ENCODE assay signal across 24 cellular contexts in genomic region chr12:131900397-131900796, GRCh38. TPM values are rescaled to one million over a fixed set of nuclear protein-coding genes. Genes with fewer than 3 reads are reported as not detected.
DNase-seq lines count a peak whose midpoint lies in the region; ATAC-seq, FAIRE-seq and TF ChIP-seq lines count a peak whose summit lies in the region.
"Had no signal": no experiment of that assay in that cellular context is flagged by ENCODE, and none has a peak within 500 bp of the region (broad histone marks: within the 10 kb centered on the region; RNA-seq: fewer than 3 reads in every experiment).

No MANE protein-coding gene starts in this region.

- H2BK5ac ChIP-seq in H1 (ENCODE audit: low read depth, low read length): no peak overlapping the region

- no peak for TF ChIP-seq POLR2A in H1 (IDR thresholded peaks at IDR 0.05; ENCODE audit: control extremely low read depth in 1 of 2, low read depth in 2 of 2, low read length in 2 of 2)
- no peak for TF ChIP-seq POLR2A in spleen (IDR thresholded peaks at IDR 0.05)

- H3K4ac ChIP-seq in H1 (replicated peaks; ENCODE audit: insufficient read length, low read depth, low read length): no peak overlapping the region

- no peak overlapping the region; the same call in 1 of the 2 replicates for H4K8ac ChIP-seq in H1 (ENCODE audit: extremely low read depth, insufficient read depth, low read length)

- no peak for FAIRE-seq in H1 (lab: Jason Lieb, UNC)
- FAIRE-seq: endometrium, kidney had no signal

- no peak overlapping the region for H2BK15ac ChIP-seq in H1 (ENCODE audit: low read length)

- no peak for ATAC-seq in right cardiac atrium
- ATAC-seq in GM18498 (IDR thresholded peaks at IDR 0.05; ENCODE audit: unreplicated experiment): no peak
- ATAC-seq in GM21360 (IDR thresholded peaks at IDR 0.05; ENCODE audit: unreplicated experiment): no peak
- ATAC-seq: activated CD8-positive, alpha-beta T cell treated with anti-CD3 and anti-CD28 coated beads for 36 hours; activated naive CD4-positive, alpha-beta T cell treated with anti-CD3 and anti-CD28 coated beads, Interleukin-2, amount 50 U/mL, for 72 hours; naive thymus-derived CD8-positive, alpha-beta T cell; PC-3; stimulated activated naive CD8-positive, alpha-beta T cell treated with anti-CD3 and anti-CD28 coated beads, Interleukin-15, Interleukin-2, amounts not matched to agents 100 U/mL and 50 U/mL, for 24 hours had no signal

- peak overlapping the region; percentile 39; the same call in 1 of the 2 replicates for H2BK12ac ChIP-seq in H1 (ENCODE audit: low read depth, low read length)

- no peak overlapping the region for H3K27ac ChIP-seq in right cardiac atrium (ENCODE audit: low read length)
- no peak overlapping the region for H3K27ac ChIP-seq in H1 (ENCODE audit: low read depth, low read length)
- H3K27ac ChIP-seq in spleen: peak overlapping the region in 2 of 8 donors; percentile 11 to 45
- H3K27ac ChIP-seq: colonic mucosa, SK-N-MC, tibial nerve had no signal

- no peak overlapping the region for H2AFZ ChIP-seq in H1 (ENCODE audit: low read length)

- H3K4me2 ChIP-seq in H1 (ENCODE audit: insufficient read depth in 1 of 2, low read depth in 2 of 2, low read length in 2 of 2): no peak overlapping the region

- no peak overlapping the region for H2BK120ac ChIP-seq in H1 (replicated peaks; ENCODE audit: low read depth, low read length)

- no peak overlapping the region for H4K5ac ChIP-seq in H1 (ENCODE audit: insufficient read length, low read depth, low read length)

- H3K18ac ChIP-seq in H1 (ENCODE audit: extremely low read depth, low read length): no peak overlapping the region

- no peaks in the 10 kb centered on the region for H3K27me3 ChIP-seq in right cardiac atrium (ENCODE audit: control insufficient read depth, insufficient read depth)
- no peaks in the 10 kb centered on the region for H3K27me3 ChIP-seq in H1 (replicated peaks in 1 of 4; ENCODE audit: control insufficient read depth in 3 of 4, extremely low read depth in 1 of 4, insufficient read depth in 3 of 4, low read length in 3 of 4)
- no peaks in the 10 kb centered on the region for H3K27me3 ChIP-seq in spleen (replicated peaks in 1 of 7)
- H3K27me3 ChIP-seq: colonic mucosa, tibial nerve had no signal

- peak overlapping the region in 1 of 4 experiments; percentile 15; a peak in 1 of 7 replicates for H3K9ac ChIP-seq in H1 (replicated peaks in 1 of 4; ENCODE audit: extremely low read depth in 1 of 4, low read depth in 3 of 4, low read length in 3 of 4)

- H3K36me3 ChIP-seq in H1 (ENCODE audit: control insufficient read depth in 2 of 4, insufficient read depth in 4 of 4, low read length in 3 of 4): peaks cover 0 to 7% (median 3%) of the 10 kb centered on the region in 4 experiments; a peak in 3 of 8 replicates
- peaks cover 0 to 73% (median 0%) of the 10 kb centered on the region in 6 donors for H3K36me3 ChIP-seq in spleen
- H3K36me3 ChIP-seq: colonic mucosa had no signal

- peaks cover 23 to 31% of the 10 kb centered on the region in 2 experiments for H4K20me1 ChIP-seq in H1 (replicated peaks in 1 of 2; ENCODE audit: control insufficient read depth in 1 of 2, insufficient read depth in 2 of 2, low read length in 2 of 2)

- H3K23me2 ChIP-seq in H1 (ENCODE audit: low read depth, low read length): peaks cover 8% of the 10 kb centered on the region; the same call in 1 of the 2 replicates

- H3K9me3 ChIP-seq in right cardiac atrium (ENCODE audit: control insufficient read depth, low read length) (no peaks in the 10 kb centered on the region), H1 (ENCODE audit: insufficient read depth in 2 of 2, low read depth in 1 of 2, low read length in 1 of 2) (no peaks in the 10 kb centered on the region), spleen (no peaks in the 10 kb centered on the region)
- H3K9me3 ChIP-seq: colonic mucosa, tibial nerve had no signal

- peaks cover 15% of the 10 kb centered on the region for H3K79me1 ChIP-seq in H1 (ENCODE audit: low read depth, low read length)

- no peak overlapping the region for H4K91ac ChIP-seq in H1 (replicated peaks; ENCODE audit: insufficient read length, low read length)

- TF ChIP-seq CTCF in H1 (IDR thresholded peaks at IDR 0.05; ENCODE audit: control extremely low read depth in 1 of 3, insufficient read depth in 1 of 3, low read depth in 1 of 3, low read length in 3 of 3) (no peak), spleen (IDR thresholded peaks at IDR 0.05 in 8 of 11, conservative IDR thresholded peaks at IDR 0.05 in 3 of 11) (no peak)

- 97% methylated on average over 6 of the region's 6 CpGs for WGBS in right cardiac atrium
- WGBS in H1 (ENCODE audit: extremely low coverage in 1 of 2, insufficient coverage in 1 of 2, insufficient read length in 1 of 2, insufficient replicate concordance in 2 of 2, low coverage in 1 of 2, low lambda C conversion rate in 2 of 2, missing lambda C conversion rate in 1 of 2), 2 experiments: 96% methylated on average over 6 of the region's 6 CpGs; no CpG with 5 or more reads in 1 of the 2 experiments
- 75 to 94% (median 93%) methylated on average over 5 to 6 of the region's 6 CpGs for WGBS in spleen, 5 donors

- no peak overlapping the region for H2AK5ac ChIP-seq in H1 (ENCODE audit: low read depth, low read length)

- no peak for TF ChIP-seq EP300 in H1 (IDR thresholded peaks at IDR 0.05; ENCODE audit: borderline replicate concordance in 1 of 2, low read depth in 2 of 2, low read length in 2 of 2)

- H3K4me3 ChIP-seq in right cardiac atrium (ENCODE audit: low read length) (no peak overlapping the region), H1 (ENCODE audit: extremely low read depth in 1 of 4, insufficient read depth in 2 of 4, low read depth in 3 of 4, low read length in 4 of 4) (no peak overlapping the region), spleen (no peak overlapping the region)
- H3K4me3 ChIP-seq: colonic mucosa, SK-N-MC, tibial nerve had no signal

- no peak overlapping the region for H2BK20ac ChIP-seq in H1 (ENCODE audit: low read length)

- TF ChIP-seq RAD21 in H1 (IDR thresholded peaks at IDR 0.05 in 1 of 2, conservative IDR thresholded peaks at IDR 0.05 in 1 of 2; ENCODE audit: low read depth in 2 of 2, low read length in 2 of 2): no peak

- CTCF ChIA-PET in H1 (lab: Charles Lee; ENCODE audit: partially characterized antibody): interaction anchor here (0.6 kb wide), 1 partner anchor 74 kb away, joined by 3 read pairs; no protein-coding TSS in a partner anchor

- H3K14ac ChIP-seq in H1 (ENCODE audit: insufficient read length): no peak overlapping the region

- intact Hi-C loops in right cardiac atrium (cut with DNase I): no loop called here
- intact Hi-C loops in cardiac septum (cut with DNase I): no loop called here
- intact Hi-C loops in spleen (cut with DNase I; ENCODE audit: low total_unique reads): no loop called here

- no peak overlapping the region for H3K56ac ChIP-seq in H1 (replicated peaks; ENCODE audit: insufficient read length, low read depth, low read length)

- H3K23ac ChIP-seq in H1 (ENCODE audit: insufficient read length): no peak overlapping the region

- peaks cover 0 to 49% of the 10 kb centered on the region in 2 experiments; a peak in 1 of 4 replicates for H3K79me2 ChIP-seq in H1 (ENCODE audit: control insufficient read depth in 1 of 2, insufficient read depth in 2 of 2, low read length in 2 of 2)

- POLR2A ChIA-PET in H1 (lab: Charles Lee; ENCODE audit: partially characterized antibody): interaction anchor here (0.6 to 2.1 kb wide), 2 partner anchors 30 to 59 kb away, joined by 3 to 10 read pairs; no protein-coding TSS in a partner anchor

- H3K4me1 ChIP-seq in right cardiac atrium (ENCODE audit: control insufficient read depth, insufficient read depth, low read length) (peaks cover 9% of the 10 kb centered on the region), H1 (replicated peaks in 1 of 4; ENCODE audit: control insufficient read depth in 3 of 4, insufficient read depth in 4 of 4, low read length in 3 of 4) (peaks cover 0 to 14% (median 13%) of the 10 kb centered on the region in 4 experiments; a peak in 6 of 7 replicates), spleen (peaks cover 29 to 95% (median 63%) of the 10 kb centered on the region in 6 donors)

- DNase-seq in right cardiac atrium: peak in 2 of 3 donors; percentile 36 to 54
- no peak for DNase-seq in cardiac septum (ENCODE audit: low spot score)
- DNase-seq in NCI-H510A treated with DMSO at 0.1 percent for 48 hours (lab: John Stamatoyannopoulos, UW): peak; percentile 47
- DNase-seq in H1 (ENCODE audit: low read depth in 1 of 2, low spot score in 2 of 2): no peak
- peak; percentile 67 for DNase-seq in spleen
- no peak for DNase-seq in NCI-H187 treated with DMSO at 0.1 percent for 48 hours (lab: John Stamatoyannopoulos, UW)
- DNase-seq: activated CD8-positive, alpha-beta T cell treated with anti-CD3 and anti-CD28 coated beads for 36 hours; activated T-cell treated with anti-CD3 and anti-CD28 coated beads, Interleukin-2, amount 50 U/mL, for 24 hours; CD8-positive, alpha-beta memory T cell; colonic mucosa; HCEC 1CT; hypothalamus; kidney; naive thymus-derived CD8-positive, alpha-beta T cell; NCI-H2081; NCI-H748 treated with DMSO at 0.1 percent for 48 hours; PC-3; stimulated activated naive CD8-positive, alpha-beta T cell treated with anti-CD3 and anti-CD28 coated beads, Interleukin-15, Interleukin-2, amounts not matched to agents 100 U/mL and 50 U/mL, for 24 hours had no signal

RNA-seq across cellular contexts. Expression of gene ULK1, which starts 6.0 kb away (rescaled TPM):
- total RNA-seq in right cardiac atrium: 10 to 100 TPM; 33.4 to 51.3 (median 48.0) TPM
- polyA plus RNA-seq in right cardiac atrium: 29.4 TPM
- total RNA-seq in cardiac septum: 43.7 TPM
- total RNA-seq in H1 (2021; fragmentation: NEBNext Ultra II Directional; extraction: Animal tissue kit (Norgen Biotek cat#: 25700)): 44.1 and 48.5 TPM in 2 replicates
- polyA plus RNA-seq in H1 (2011; rRNA removed): 13.0 and 26.4 TPM in 2 replicates
- 11.9 TPM for polyA plus RNA-seq in H1 (2011; cell fraction: cytosol; rRNA removed)
- polyA plus RNA-seq in H1 (2011; cell fraction: nucleus; rRNA removed): 127 TPM
- polyA plus RNA-seq in H1 (2012, experiment 1 of 2): 26.7 to 43.8 TPM (median 39.0 TPM) in 4 replicates
- 26.9 TPM for polyA plus RNA-seq in H1 (2012, experiment 2 of 2)
- polyA plus RNA-seq in H1 (2013, experiment 1 of 2): 23.4 TPM
- polyA plus RNA-seq in H1 (2013, experiment 2 of 2): 23.0 TPM
- polyA minus RNA-seq in H1 (2011; rRNA and poly(A)+ RNA removed): 12.9 and 16.5 TPM in 2 replicates
- 29.4 TPM for polyA minus RNA-seq in H1 (2011; cell fraction: cytosol; rRNA and poly(A)+ RNA removed)
- polyA minus RNA-seq in H1 (2011; cell fraction: nucleus; rRNA and poly(A)+ RNA removed): 42.7 TPM
- 10 to 100 TPM; 30.2 to 60.7 (median 55.0) TPM for total RNA-seq in spleen
- polyA plus RNA-seq in spleen: 10 to 100 TPM in 2 of 3 donors, 1 to 10 TPM in 1; 9.9 to 35.1 (median 25.3) TPM

RNA-seq across cellular contexts. Expression of gene PUS1, which starts 28.7 kb away (rescaled TPM):
- total RNA-seq in right cardiac atrium: 10 to 100 TPM in 1 of 4 donors, 1 to 10 TPM in 3; 7.2 to 13.7 (median 7.9) TPM
- 7.2 TPM for polyA plus RNA-seq in right cardiac atrium
- total RNA-seq in cardiac septum: 9.9 TPM
- total RNA-seq in H1 (2021; fragmentation: NEBNext Ultra II Directional; extraction: Animal tissue kit (Norgen Biotek cat#: 25700)): 81.2 and 82.5 TPM in 2 replicates
- polyA plus RNA-seq in H1 (2011; rRNA removed): 48.1 and 65.7 TPM in 2 replicates
- polyA plus RNA-seq in H1 (2011; cell fraction: cytosol; rRNA removed): 74.1 TPM
- polyA plus RNA-seq in H1 (2011; cell fraction: nucleus; rRNA removed): 85.2 TPM
- 57.7 to 80.3 TPM (median 73.5 TPM) in 4 replicates for polyA plus RNA-seq in H1 (2012, experiment 1 of 2)
- polyA plus RNA-seq in H1 (2012, experiment 2 of 2): 51.6 TPM
- 42.1 TPM for polyA plus RNA-seq in H1 (2013, experiment 1 of 2)
- 42.7 TPM for polyA plus RNA-seq in H1 (2013, experiment 2 of 2)
- 28.4 and 37.6 TPM in 2 replicates for polyA minus RNA-seq in H1 (2011; rRNA and poly(A)+ RNA removed)
- 50.9 TPM for polyA minus RNA-seq in H1 (2011; cell fraction: cytosol; rRNA and poly(A)+ RNA removed)
- polyA minus RNA-seq in H1 (2011; cell fraction: nucleus; rRNA and poly(A)+ RNA removed): 40.6 TPM
- 10 to 100 TPM; 16.0 to 42.7 (median 23.3) TPM for total RNA-seq in spleen
- 10 to 100 TPM; 30.0 to 46.5 (median 41.3) TPM for polyA plus RNA-seq in spleen

RNA-seq across cellular contexts. Expression of gene EP400, which starts 49.3 kb away (rescaled TPM):
- 10 to 100 TPM; 15.5 to 21.6 (median 18.1) TPM for total RNA-seq in right cardiac atrium
- polyA plus RNA-seq in right cardiac atrium: 10.1 TPM
- 23.1 TPM for total RNA-seq in cardiac septum
- 69.6 and 69.7 TPM in 2 replicates for total RNA-seq in H1 (2021; fragmentation: NEBNext Ultra II Directional; extraction: Animal tissue kit (Norgen Biotek cat#: 25700))
- 13.1 and 16.2 TPM in 2 replicates for polyA plus RNA-seq in H1 (2011; rRNA removed)
- polyA plus RNA-seq in H1 (2011; cell fraction: cytosol; rRNA removed): 9.9 TPM
- polyA plus RNA-seq in H1 (2011; cell fraction: nucleus; rRNA removed): 43.9 TPM
- polyA plus RNA-seq in H1 (2012, experiment 1 of 2): 41.3 to 47.5 TPM (median 44.4 TPM) in 4 replicates
- polyA plus RNA-seq in H1 (2012, experiment 2 of 2): 14.9 TPM
- 29.6 TPM for polyA plus RNA-seq in H1 (2013, experiment 1 of 2)
- 24.5 TPM for polyA plus RNA-seq in H1 (2013, experiment 2 of 2)
- polyA minus RNA-seq in H1 (2011; rRNA and poly(A)+ RNA removed): 22.0 and 23.0 TPM in 2 replicates
- 27.4 TPM for polyA minus RNA-seq in H1 (2011; cell fraction: cytosol; rRNA and poly(A)+ RNA removed)
- polyA minus RNA-seq in H1 (2011; cell fraction: nucleus; rRNA and poly(A)+ RNA removed): 33.5 TPM
- total RNA-seq in spleen: 10 to 100 TPM; 41.1 to 70.2 (median 48.3) TPM
- polyA plus RNA-seq in spleen: 10 to 100 TPM; 11.8 to 20.8 (median 17.5) TPM

Comparison
In these comparisons a context has a peak if more than half of its experiments do, and no peak if none do; other contexts are left out.
1. DNase-seq: peak in right cardiac atrium (2 of 3), NCI-H510A treated with DMSO at 0.1 percent for 48 hours (single experiment) and spleen (single experiment); none in cardiac septum (single experiment), H1 (0 of 2) and NCI-H187 treated with DMSO at 0.1 percent for 48 hours (single experiment).